Comparison of ENCODE assay signal across 10 cellular contexts in genomic region chr11:71372693-71373657, GRCh38.
DNase-seq lines count a peak whose midpoint lies in the region; ATAC-seq, FAIRE-seq and TF ChIP-seq lines count a peak whose summit lies in the region.
"Had no signal": no experiment of that assay in that cellular context is flagged by ENCODE, and none has a peak within 500 bp of the region (broad histone marks: within the 10 kb centered on the region; RNA-seq: fewer than 3 reads in every experiment).

No MANE protein-coding gene starts in this region.

- 75 to 76% methylated on average over 9 of the region's 9 CpGs for WGBS in pancreas, 2 donors

- H3K4me1 ChIP-seq in pancreas = no peaks in the 10 kb centered on the region

- TF ChIP-seq CTCF in chondrocyte (IDR thresholded peaks at IDR 0.05) (peak; percentile 83), pancreas (IDR thresholded peaks at IDR 0.05) (peak in 1 of 4 donors; percentile 22)

- H3K4me1 Mint-ChIP-seq in chondrocyte (ENCODE audit: low read depth) = no peaks in the 10 kb centered on the region
- H3K4me1 Mint-ChIP-seq: activated CD8-positive, alpha-beta memory T cell treated with anti-CD3 and anti-CD28 coated beads, Interleukin-2, amount 10 ng/mL, durations not matched to agents 7 days and 5 days had no signal

- H3K36me3 ChIP-seq in pancreas = no peaks in the 10 kb centered on the region

- intact Hi-C loops in pancreas (cut with DNase I) = no loop called here

- ATAC-seq in pancreas = peak in 3 of 4 donors; percentile 45 to 56 (median 52)
- ATAC-seq in GM21717 (IDR thresholded peaks at IDR 0.05; ENCODE audit: unreplicated experiment) = no peak
- no peak for ATAC-seq in GM18868 (IDR thresholded peaks at IDR 0.05; ENCODE audit: unreplicated experiment)
- ATAC-seq: activated CD8-positive, alpha-beta memory T cell treated with anti-CD3 and anti-CD28 coated beads, Interleukin-2, amount 10 ng/mL, durations not matched to agents 7 days and 5 days had no signal

- H3K9me3 ChIP-seq in pancreas = no peaks in the 10 kb centered on the region

- no peak overlapping the region for H3K4me3 ChIP-seq in pancreas
- H3K4me3 ChIP-seq: lung had no signal

- DNase-seq in GM03348 (ENCODE audit: low spot score) = peak; percentile 71
- peak; percentile 60 for DNase-seq in HuH-7.5 (ENCODE audit: low spot score)
- DNase-seq in chondrocyte (ENCODE audit: low spot score) = no peak
- no peak for DNase-seq in pancreas
- no peak for DNase-seq in NK-92 treated with Interleukin-12 subunit alpha and Interleukin-12 subunit beta, amount 100 ng/mL, for 24 hours (lab: John Stamatoyannopoulos, UW)
- no peak for DNase-seq in central memory CD4-positive, alpha-beta T cell
- DNase-seq: activated CD8-positive, alpha-beta memory T cell treated with anti-CD3 and anti-CD28 coated beads, Interleukin-2, amount 10 ng/mL, durations not matched to agents 7 days and 5 days had no signal

- H3K27ac ChIP-seq in pancreas = no peak overlapping the region

- FAIRE-seq in pancreas (lab: Jason Lieb, UNC) = no peak

- no peaks in the 10 kb centered on the region for H3K36me3 Mint-ChIP-seq in chondrocyte (ENCODE audit: low read depth)
- H3K36me3 Mint-ChIP-seq: activated CD8-positive, alpha-beta memory T cell treated with anti-CD3 and anti-CD28 coated beads, Interleukin-2, amount 10 ng/mL, durations not matched to agents 7 days and 5 days had no signal

- H3K27ac Mint-ChIP-seq in chondrocyte (ENCODE audit: unreplicated experiment) = no peak overlapping the region
- H3K27ac Mint-ChIP-seq: activated CD8-positive, alpha-beta memory T cell treated with anti-CD3 and anti-CD28 coated beads, Interleukin-2, amount 10 ng/mL, durations not matched to agents 7 days and 5 days had no signal

- no peak overlapping the region for H3K4me3 Mint-ChIP-seq in chondrocyte (ENCODE audit: unreplicated experiment)
- H3K4me3 Mint-ChIP-seq: activated CD8-positive, alpha-beta memory T cell treated with anti-CD3 and anti-CD28 coated beads, Interleukin-2, amount 10 ng/mL, durations not matched to agents 7 days and 5 days had no signal

- H3K27me3 Mint-ChIP-seq in chondrocyte (ENCODE audit: low read depth) = peaks cover 56% of the 10 kb centered on the region

- H3K9me3 Mint-ChIP-seq in chondrocyte (ENCODE audit: low read depth) = no peaks in the 10 kb centered on the region

- H3K27me3 ChIP-seq in pancreas = no peaks in the 10 kb centered on the region

Comparison
In these comparisons a context has a peak if more than half of its experiments do, and no peak if none do; other contexts are left out.
1. DNase-seq: peak in GM03348 (single experiment) and HuH-7.5 (single experiment); none in chondrocyte (single experiment), pancreas (0 of 6), NK-92 treated with Interleukin-12 subunit alpha and Interleukin-12 subunit beta, amount 100 ng/mL, for 24 hours (single experiment) and central memory CD4-positive, alpha-beta T cell (single experiment).
2. ATAC-seq: peak in pancreas (3 of 4); none in GM21717 (single experiment) and GM18868 (single experiment).